17 cellular contexts compared by ENCODE assay signal in the genomic region with DNA sequence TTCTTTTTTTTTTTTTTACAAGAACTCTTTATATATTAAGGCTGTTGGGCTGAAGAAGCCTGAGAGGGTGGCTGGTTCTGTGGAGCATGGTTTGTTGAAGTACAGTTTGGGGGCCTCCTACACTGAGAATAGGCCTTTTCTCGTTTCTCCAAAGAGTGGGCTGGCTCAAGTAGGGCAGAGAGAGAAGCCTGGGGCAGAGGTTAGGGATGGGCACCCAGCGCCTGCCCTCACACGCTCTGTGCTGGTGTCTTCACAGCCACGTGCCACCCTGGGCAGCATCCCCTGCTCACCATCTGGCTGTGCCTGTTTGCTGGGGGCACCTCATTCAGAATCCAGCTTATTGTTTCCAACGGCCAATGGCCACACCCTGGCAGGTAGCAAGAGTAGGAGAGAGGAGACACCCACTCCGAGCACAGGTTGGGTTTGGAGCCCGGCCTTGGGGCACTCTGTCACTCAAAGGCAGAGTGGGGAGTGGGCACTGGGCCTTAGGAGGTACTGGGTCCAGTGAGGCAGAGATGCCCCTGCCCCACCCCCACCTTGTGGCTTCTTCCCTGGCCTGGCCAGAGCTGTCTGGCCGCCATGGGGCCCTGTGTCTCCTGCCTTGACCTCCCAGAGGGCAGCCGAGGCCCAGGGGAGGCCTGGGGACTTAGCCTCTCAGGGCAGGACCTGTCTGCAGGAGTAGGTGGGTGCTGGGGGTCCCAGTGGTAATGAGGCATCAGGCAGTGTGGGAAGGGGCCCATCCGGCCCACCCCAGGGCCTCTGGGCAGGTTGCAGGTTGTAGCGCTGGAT. TPM values are rescaled to one million over a fixed set of nuclear protein-coding genes. Genes with fewer than 3 reads are reported as not detected.
DNase-seq lines count a peak whose midpoint lies in the region; ATAC-seq and TF ChIP-seq lines count a peak whose summit lies in the region.
"Had no signal": no experiment of that assay in that cellular context is flagged by ENCODE, and none has a peak within 500 bp of the region (broad histone marks: within the 10 kb centered on the region; RNA-seq: fewer than 3 reads in every experiment).

No MANE protein-coding gene starts in this region.

- H3K27ac ChIP-seq in body of pancreas (no peak overlapping the region), right lobe of liver (no peak overlapping the region), tibial artery (no peak overlapping the region)

- no peaks in the 10 kb centered on the region for H3K36me3 ChIP-seq in body of pancreas (replicated peaks in 1 of 2; ENCODE audit: insufficient read depth in 1 of 2, low read depth in 2 of 2)
- H3K36me3 ChIP-seq in right lobe of liver, result no peaks in the 10 kb centered on the region
- peaks cover 0 to 19% (median 0%) of the 10 kb centered on the region in 3 donors for H3K36me3 ChIP-seq in tibial artery

- TF ChIP-seq CTCF in body of pancreas (IDR thresholded peaks at IDR 0.05) (no peak), right lobe of liver (IDR thresholded peaks at IDR 0.05) (no peak), tibial artery (IDR thresholded peaks at IDR 0.05) (no peak), GM13976 (IDR thresholded peaks at IDR 0.05; ENCODE audit: borderline replicate concordance, control extremely low read depth, extremely low read depth, insufficient read depth, missing control alignments) (no peak)

- H3K9me3 ChIP-seq in body of pancreas (no peaks in the 10 kb centered on the region), right lobe of liver (no peaks in the 10 kb centered on the region), tibial artery (no peaks in the 10 kb centered on the region)

- in situ Hi-C loops in GM13976 (cut with MboI; ENCODE audit: low sequenced_read_pairs, unreplicated experiment), result no loop called here

- peak overlapping the region; percentile 5 for H3K27ac Mint-ChIP-seq in activated naive CD4-positive, alpha-beta T cell treated with anti-CD3 and anti-CD28 coated beads, Interleukin-2, amount 10 ng/mL, durations not matched to agents 7 days and 5 days

- intact Hi-C loops in body of pancreas (cut with DNase I), result no loop called here
- intact Hi-C loops in right lobe of liver (cut with DNase I), result no loop called here
- intact Hi-C loops in tibial artery (cut with DNase I; ENCODE audit: low total_unique reads), result no loop called here

- H3K4me1 ChIP-seq in body of pancreas, result no peaks in the 10 kb centered on the region
- H3K4me1 ChIP-seq in right lobe of liver, result no peaks in the 10 kb centered on the region
- no peaks in the 10 kb centered on the region for H3K4me1 ChIP-seq in tibial artery

- no peak for ATAC-seq in body of pancreas
- no peak for ATAC-seq in right lobe of liver
- no peak for ATAC-seq in GM19328 (IDR thresholded peaks at IDR 0.05; ENCODE audit: unreplicated experiment)
- ATAC-seq: SK-N-SH treated with all-trans-retinoic acid at 6 μM for 48 hours had no signal

- no peak overlapping the region for H3K4me3 ChIP-seq in body of pancreas
- no peak overlapping the region for H3K4me3 ChIP-seq in right lobe of liver
- H3K4me3 ChIP-seq in tibial artery, result no peak overlapping the region
- H3K4me3 ChIP-seq: dorsolateral prefrontal cortex had no signal

- peak; percentile 18 for DNase-seq in activated naive CD4-positive, alpha-beta T cell treated with anti-CD3 and anti-CD28 coated beads, Interleukin-2, amount 10 ng/mL, durations not matched to agents 7 days and 5 days
- no peak for DNase-seq in activated naive CD4-positive, alpha-beta T cell (lab: John Stamatoyannopoulos, UW)
- DNase-seq in body of pancreas, result peak in 3 of 4 donors; percentile 3 to 9 (median 8)
- DNase-seq in right lobe of liver, result peak; percentile 10 to 41 (median 37)
- DNase-seq in tibial artery, result peak; percentile 16 to 53
- no peak for DNase-seq in GM13976 (ENCODE audit: low spot score)
- no peak for DNase-seq in iPS-NIHi11 (ENCODE audit: low spot score)
- DNase-seq: amniotic stem cell, caudate nucleus, hypothalamus, NCI-H2029 treated with DMSO at 0.1 percent for 48 hours, T1000 had no signal

- no peak for TF ChIP-seq POLR2A in body of pancreas (IDR thresholded peaks at IDR 0.05)
- no peak for TF ChIP-seq POLR2A in right lobe of liver (IDR thresholded peaks at IDR 0.05)

- no peaks in the 10 kb centered on the region for H3K27me3 Mint-ChIP-seq in activated naive CD4-positive, alpha-beta T cell treated with anti-CD3 and anti-CD28 coated beads, Interleukin-2, amount 10 ng/mL, durations not matched to agents 7 days and 5 days

- WGBS in body of pancreas, 2 donors, result 92 to 95% methylated on average over 9 to 11 of the region's 11 CpGs
- WGBS in right lobe of liver (ENCODE audit: insufficient coverage, low coverage, low lambda C conversion rate, missing lambda C conversion rate), result 91% methylated on average over 6 of the region's 11 CpGs

- CTCF ChIA-PET in activated naive CD4-positive, alpha-beta T cell treated with anti-CD3 and anti-CD28 coated beads, Interleukin-2, amount 10 ng/mL, durations not matched to agents 7 days and 5 days (lab: Charles Lee), result no interaction called here

- H3K27me3 ChIP-seq in body of pancreas (no peaks in the 10 kb centered on the region), right lobe of liver (no peaks in the 10 kb centered on the region), tibial artery (no peaks in the 10 kb centered on the region)
- H3K27me3 ChIP-seq: dorsolateral prefrontal cortex had no signal

- no peaks in the 10 kb centered on the region for H3K36me3 Mint-ChIP-seq in activated naive CD4-positive, alpha-beta T cell treated with anti-CD3 and anti-CD28 coated beads, Interleukin-2, amount 10 ng/mL, durations not matched to agents 7 days and 5 days

- no peaks in the 10 kb centered on the region for H3K4me1 Mint-ChIP-seq in activated naive CD4-positive, alpha-beta T cell treated with anti-CD3 and anti-CD28 coated beads, Interleukin-2, amount 10 ng/mL, durations not matched to agents 7 days and 5 days
- H3K4me1 Mint-ChIP-seq: CD14-positive monocyte, nephron had no signal

- no peak overlapping the region for H3K4me3 Mint-ChIP-seq in activated naive CD4-positive, alpha-beta T cell treated with anti-CD3 and anti-CD28 coated beads, Interleukin-2, amount 10 ng/mL, durations not matched to agents 7 days and 5 days
- H3K4me3 Mint-ChIP-seq: CD14-positive monocyte, nephron had no signal

- H3K9me3 Mint-ChIP-seq in activated naive CD4-positive, alpha-beta T cell treated with anti-CD3 and anti-CD28 coated beads, Interleukin-2, amount 10 ng/mL, durations not matched to agents 7 days and 5 days, result no peaks in the 10 kb centered on the region
- H3K9me3 Mint-ChIP-seq: CD14-positive monocyte, nephron had no signal

RNA-seq across cellular contexts. Expression of a gene that starts 2.9 kb away (rescaled TPM):
- total RNA-seq in body of pancreas, result 1 to 10 TPM; 2.6 to 3.6 TPM
- total RNA-seq in right lobe of liver, result under 1 TPM in 5 of 6 experiments, not detected in 1; 0.46 to 0.84 (median 0.64) TPM

RNA-seq across cellular contexts. Expression of a gene that starts 40.9 kb away (rescaled TPM):
- 10 to 100 TPM in 1 of 2 donors, 1 to 10 TPM in 1; 9.1 to 12.5 TPM for total RNA-seq in body of pancreas
- 10 to 100 TPM; 15.0 to 29.6 (median 22.1) TPM for total RNA-seq in right lobe of liver

Comparison
In these comparisons a context has a peak if more than half of its experiments do, and no peak if none do; other contexts are left out.
1. DNase-seq: peak in activated naive CD4-positive, alpha-beta T cell treated with anti-CD3 and anti-CD28 coated beads, Interleukin-2, amount 10 ng/mL, durations not matched to agents 7 days and 5 days (single experiment), body of pancreas (3 of 4), right lobe of liver (3 of 3) and tibial artery (2 of 2); none in activated naive CD4-positive, alpha-beta T cell (0 of 4), GM13976 (single experiment) and iPS-NIHi11 (single experiment).